ENCODE assay signal across 1 cellular context in genomic region chr5:79235222-79235577, GRCh38.
TF ChIP-seq lines count a peak whose summit lies in the region.

No MANE protein-coding gene starts in this region.

TF ChIP-seq in HepG2, 621 proteins besides CTCF, POLR2A, EP300 and RAD21 (continued from another document and continues in another):
- TF ChIP-seq CBX1 (IDR thresholded peaks at IDR 0.05; ENCODE audit: low read depth): no peak
- TF ChIP-seq U2AF2 (IDR thresholded peaks at IDR 0.05; ENCODE audit: low read depth, low read length): no peak
- no peak for TF ChIP-seq ZSCAN29 (CRISPR knock-in tag; conservative IDR thresholded peaks at IDR 0.05)
- no peak for TF ChIP-seq TOE1 (CRISPR knock-in tag; IDR thresholded peaks at IDR 0.05)
- TF ChIP-seq PAWR (CRISPR knock-in tag; IDR thresholded peaks at IDR 0.05; ENCODE audit: borderline replicate concordance): no peak
- TF ChIP-seq NFATC3 (CRISPR knock-in tag; IDR thresholded peaks at IDR 0.05): no peak
- TF ChIP-seq, protein P1, sequence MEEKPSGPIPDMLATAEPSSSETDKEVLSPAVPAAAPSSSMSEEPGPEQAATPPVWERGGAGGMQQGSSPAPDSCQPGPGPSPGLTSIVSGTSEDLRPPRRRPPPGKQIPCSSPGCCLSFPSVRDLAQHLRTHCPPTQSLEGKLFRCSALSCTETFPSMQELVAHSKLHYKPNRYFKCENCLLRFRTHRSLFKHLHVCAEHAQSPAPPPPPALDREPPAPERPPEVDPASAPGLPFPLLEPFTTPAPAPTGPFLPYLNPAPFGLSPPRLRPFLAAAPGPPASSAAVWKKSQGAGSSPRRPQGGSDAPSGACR (CRISPR knock-in tag; IDR thresholded peaks at IDR 0.05): no peak
- no peak for TF ChIP-seq ZNF17 (CRISPR knock-in tag; IDR thresholded peaks at IDR 0.05)
- no peak for TF ChIP-seq CHCHD3 (CRISPR knock-in tag; IDR thresholded peaks at IDR 0.05)
- TF ChIP-seq ZBTB37 (CRISPR knock-in tag; IDR thresholded peaks at IDR 0.05): no peak
- no peak for TF ChIP-seq ZNF570 (CRISPR knock-in tag; IDR thresholded peaks at IDR 0.05; ENCODE audit: borderline replicate concordance)
- TF ChIP-seq TCF12 (IDR thresholded peaks at IDR 0.05): no peak
- TF ChIP-seq TCF12 (CRISPR knock-in tag; IDR thresholded peaks at IDR 0.05): no peak
- no peak for TF ChIP-seq NFRKB (IDR thresholded peaks at IDR 0.05)
- no peak for TF ChIP-seq ZNF207 (IDR thresholded peaks at IDR 0.05; ENCODE audit: borderline replicate concordance)
- no peak for TF ChIP-seq IRX3 (CRISPR knock-in tag; IDR thresholded peaks at IDR 0.05; ENCODE audit: borderline replicate concordance, low read depth)
- TF ChIP-seq, protein P2, sequence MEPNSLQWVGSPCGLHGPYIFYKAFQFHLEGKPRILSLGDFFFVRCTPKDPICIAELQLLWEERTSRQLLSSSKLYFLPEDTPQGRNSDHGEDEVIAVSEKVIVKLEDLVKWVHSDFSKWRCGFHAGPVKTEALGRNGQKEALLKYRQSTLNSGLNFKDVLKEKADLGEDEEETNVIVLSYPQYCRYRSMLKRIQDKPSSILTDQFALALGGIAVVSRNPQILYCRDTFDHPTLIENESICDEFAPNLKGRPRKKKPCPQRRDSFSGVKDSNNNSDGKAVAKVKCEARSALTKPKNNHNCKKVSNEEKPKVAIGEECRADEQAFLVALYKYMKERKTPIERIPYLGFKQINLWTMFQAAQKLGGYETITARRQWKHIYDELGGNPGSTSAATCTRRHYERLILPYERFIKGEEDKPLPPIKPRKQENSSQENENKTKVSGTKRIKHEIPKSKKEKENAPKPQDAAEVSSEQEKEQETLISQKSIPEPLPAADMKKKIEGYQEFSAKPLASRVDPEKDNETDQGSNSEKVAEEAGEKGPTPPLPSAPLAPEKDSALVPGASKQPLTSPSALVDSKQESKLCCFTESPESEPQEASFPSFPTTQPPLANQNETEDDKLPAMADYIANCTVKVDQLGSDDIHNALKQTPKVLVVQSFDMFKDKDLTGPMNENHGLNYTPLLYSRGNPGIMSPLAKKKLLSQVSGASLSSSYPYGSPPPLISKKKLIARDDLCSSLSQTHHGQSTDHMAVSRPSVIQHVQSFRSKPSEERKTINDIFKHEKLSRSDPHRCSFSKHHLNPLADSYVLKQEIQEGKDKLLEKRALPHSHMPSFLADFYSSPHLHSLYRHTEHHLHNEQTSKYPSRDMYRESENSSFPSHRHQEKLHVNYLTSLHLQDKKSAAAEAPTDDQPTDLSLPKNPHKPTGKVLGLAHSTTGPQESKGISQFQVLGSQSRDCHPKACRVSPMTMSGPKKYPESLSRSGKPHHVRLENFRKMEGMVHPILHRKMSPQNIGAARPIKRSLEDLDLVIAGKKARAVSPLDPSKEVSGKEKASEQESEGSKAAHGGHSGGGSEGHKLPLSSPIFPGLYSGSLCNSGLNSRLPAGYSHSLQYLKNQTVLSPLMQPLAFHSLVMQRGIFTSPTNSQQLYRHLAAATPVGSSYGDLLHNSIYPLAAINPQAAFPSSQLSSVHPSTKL (CRISPR knock-in tag; IDR thresholded peaks at IDR 0.05): no peak
- TF ChIP-seq MZF1 (CRISPR knock-in tag; IDR thresholded peaks at IDR 0.05; ENCODE audit: borderline replicate concordance): no peak
- TF ChIP-seq SMC3 (IDR thresholded peaks at IDR 0.05; ENCODE audit: low read length): no peak
- TF ChIP-seq ZNF562 (CRISPR knock-in tag; IDR thresholded peaks at IDR 0.05; ENCODE audit: borderline replicate concordance): no peak
- TF ChIP-seq ZNF704 (CRISPR knock-in tag; IDR thresholded peaks at IDR 0.05; ENCODE audit: borderline replicate concordance): no peak
- TF ChIP-seq ZNF44 (CRISPR knock-in tag; IDR thresholded peaks at IDR 0.05): no peak
- TF ChIP-seq FOXA3 (CRISPR knock-in tag; IDR thresholded peaks at IDR 0.05): peak; percentile 76
- TF ChIP-seq ZNF761 (CRISPR knock-in tag; conservative IDR thresholded peaks at IDR 0.05): no peak
- TF ChIP-seq ZBTB4 (CRISPR knock-in tag; IDR thresholded peaks at IDR 0.05; ENCODE audit: borderline replicate concordance): no peak
- TF ChIP-seq, protein P3, sequence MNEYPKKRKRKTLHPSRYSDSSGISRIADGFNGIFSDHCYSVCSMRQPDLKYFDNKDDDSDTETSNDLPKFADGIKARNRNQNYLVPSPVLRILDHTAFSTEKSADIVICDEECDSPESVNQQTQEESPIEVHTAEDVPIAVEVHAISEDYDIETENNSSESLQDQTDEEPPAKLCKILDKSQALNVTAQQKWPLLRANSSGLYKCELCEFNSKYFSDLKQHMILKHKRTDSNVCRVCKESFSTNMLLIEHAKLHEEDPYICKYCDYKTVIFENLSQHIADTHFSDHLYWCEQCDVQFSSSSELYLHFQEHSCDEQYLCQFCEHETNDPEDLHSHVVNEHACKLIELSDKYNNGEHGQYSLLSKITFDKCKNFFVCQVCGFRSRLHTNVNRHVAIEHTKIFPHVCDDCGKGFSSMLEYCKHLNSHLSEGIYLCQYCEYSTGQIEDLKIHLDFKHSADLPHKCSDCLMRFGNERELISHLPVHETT (CRISPR knock-in tag; conservative IDR thresholded peaks at IDR 0.05): no peak
- no peak for TF ChIP-seq ZNF589 (CRISPR knock-in tag; conservative IDR thresholded peaks at IDR 0.05)
- TF ChIP-seq HIC2 (CRISPR knock-in tag; IDR thresholded peaks at IDR 0.05; ENCODE audit: low read depth): no peak
- TF ChIP-seq ZNF674 (CRISPR knock-in tag; IDR thresholded peaks at IDR 0.05; ENCODE audit: low read depth): no peak
- peak; percentile 45 for TF ChIP-seq NR2F6 (IDR thresholded peaks at IDR 0.05)
- 0 out of 2 replicates have a peak, but pooled peaks have one; percentile 16 for TF ChIP-seq NR2F6 (CRISPR knock-in tag; IDR thresholded peaks at IDR 0.05)
- TF ChIP-seq MIER2 (CRISPR knock-in tag; IDR thresholded peaks at IDR 0.05): no peak
- TF ChIP-seq DR1 (CRISPR knock-in tag; IDR thresholded peaks at IDR 0.05): no peak
- no peak for TF ChIP-seq MAFF (IDR thresholded peaks at IDR 0.05; ENCODE audit: low read depth, low read length)
- TF ChIP-seq ZNF790 (CRISPR knock-in tag; IDR thresholded peaks at IDR 0.05; ENCODE audit: borderline replicate concordance): no peak
- TF ChIP-seq TBL1XR1 (IDR thresholded peaks at IDR 0.05; ENCODE audit: borderline replicate concordance, low read length, partially characterized antibody): no peak
- TF ChIP-seq ZNF337 (CRISPR knock-in tag; IDR thresholded peaks at IDR 0.05; ENCODE audit: borderline replicate concordance, low read depth): no peak
- TF ChIP-seq ZNF205 (CRISPR knock-in tag; IDR thresholded peaks at IDR 0.05): no peak
- TF ChIP-seq GLMP (CRISPR knock-in tag; IDR thresholded peaks at IDR 0.05; ENCODE audit: borderline replicate concordance): no peak
- TF ChIP-seq GTF2F1 (IDR thresholded peaks at IDR 0.05; ENCODE audit: low read length): no peak
- TF ChIP-seq ZNF652 (CRISPR knock-in tag; IDR thresholded peaks at IDR 0.05; ENCODE audit: borderline replicate concordance, low read depth): no peak
- TF ChIP-seq NFIB (CRISPR knock-in tag; IDR thresholded peaks at IDR 0.05; ENCODE audit: borderline replicate concordance): no peak
- TF ChIP-seq TBP (CRISPR knock-in tag; IDR thresholded peaks at IDR 0.05): no peak
- TF ChIP-seq, protein P4, sequence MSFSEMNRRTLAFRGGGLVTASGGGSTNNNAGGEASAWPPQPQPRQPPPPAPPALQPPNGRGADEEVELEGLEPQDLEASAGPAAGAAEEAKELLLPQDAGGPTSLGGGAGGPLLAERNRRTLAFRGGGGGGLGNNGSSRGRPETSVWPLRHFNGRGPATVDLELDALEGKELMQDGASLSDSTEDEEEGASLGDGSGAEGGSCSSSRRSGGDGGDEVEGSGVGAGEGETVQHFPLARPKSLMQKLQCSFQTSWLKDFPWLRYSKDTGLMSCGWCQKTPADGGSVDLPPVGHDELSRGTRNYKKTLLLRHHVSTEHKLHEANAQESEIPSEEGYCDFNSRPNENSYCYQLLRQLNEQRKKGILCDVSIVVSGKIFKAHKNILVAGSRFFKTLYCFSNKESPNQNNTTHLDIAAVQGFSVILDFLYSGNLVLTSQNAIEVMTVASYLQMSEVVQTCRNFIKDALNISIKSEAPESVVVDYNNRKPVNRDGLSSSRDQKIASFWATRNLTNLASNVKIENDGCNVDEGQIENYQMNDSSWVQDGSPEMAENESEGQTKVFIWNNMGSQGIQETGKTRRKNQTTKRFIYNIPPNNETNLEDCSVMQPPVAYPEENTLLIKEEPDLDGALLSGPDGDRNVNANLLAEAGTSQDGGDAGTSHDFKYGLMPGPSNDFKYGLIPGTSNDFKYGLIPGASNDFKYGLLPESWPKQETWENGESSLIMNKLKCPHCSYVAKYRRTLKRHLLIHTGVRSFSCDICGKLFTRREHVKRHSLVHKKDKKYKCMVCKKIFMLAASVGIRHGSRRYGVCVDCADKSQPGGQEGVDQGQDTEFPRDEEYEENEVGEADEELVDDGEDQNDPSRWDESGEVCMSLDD (CRISPR knock-in tag; IDR thresholded peaks at IDR 0.05; ENCODE audit: borderline replicate concordance): no peak
- no peak for TF ChIP-seq MED13 (CRISPR knock-in tag; IDR thresholded peaks at IDR 0.05)
- TF ChIP-seq TEAD3 (CRISPR knock-in tag; optimal IDR thresholded peaks at IDR 0.05; ENCODE audit: borderline replicate concordance): no peak
- no peak for TF ChIP-seq NR1H2 (CRISPR knock-in tag; IDR thresholded peaks at IDR 0.05; ENCODE audit: borderline replicate concordance, low read depth)
- TF ChIP-seq KDM5A (IDR thresholded peaks at IDR 0.05; ENCODE audit: borderline replicate concordance, low read length): no peak
- TF ChIP-seq ZNF543 (CRISPR knock-in tag; IDR thresholded peaks at IDR 0.05): no peak
- TF ChIP-seq, protein P5, sequence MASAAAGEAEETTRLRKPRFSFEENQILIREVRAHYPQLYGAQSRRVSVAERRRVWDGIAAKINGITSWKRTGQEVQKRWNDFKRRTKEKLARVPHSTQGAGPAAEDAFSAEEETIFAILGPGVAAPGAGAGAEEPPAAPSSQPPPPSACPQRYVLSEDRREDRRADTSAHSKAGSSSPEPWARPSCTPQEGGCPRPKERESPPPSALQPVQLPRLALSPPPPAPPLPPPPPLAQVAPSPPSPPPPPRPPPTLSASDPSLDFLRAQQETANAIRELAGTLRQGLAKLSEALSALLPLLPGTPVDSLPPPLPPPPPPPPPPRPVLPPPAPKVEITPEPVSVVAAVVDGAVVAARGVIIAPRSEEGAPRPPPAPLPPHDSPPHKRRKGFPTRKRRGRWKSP (CRISPR knock-in tag; IDR thresholded peaks at IDR 0.05): no peak
- TF ChIP-seq ZNF253 (CRISPR knock-in tag; IDR thresholded peaks at IDR 0.05; ENCODE audit: borderline replicate concordance): no peak
- no peak for TF ChIP-seq CC2D1A (CRISPR knock-in tag; IDR thresholded peaks at IDR 0.05)
